1 cellular context compared by ENCODE assay signal in genomic region chr5:36066001-36066539, GRCh38.
TF ChIP-seq lines count a peak whose summit lies in the region.

No MANE protein-coding gene starts in this region.

TF ChIP-seq in H1, 55 proteins besides CTCF, POLR2A, EP300 and RAD21:
- TF ChIP-seq SP4 (IDR thresholded peaks at IDR 0.05; ENCODE audit: low read length) (no peak), MAX (IDR thresholded peaks at IDR 0.05) (no peak), HDAC6 (IDR thresholded peaks at IDR 0.05; ENCODE audit: low read depth, low read length) (no peak), CHD1 (IDR thresholded peaks at IDR 0.05; ENCODE audit: low read depth, low read length) (no peak), RFX5 (IDR thresholded peaks at IDR 0.05; ENCODE audit: borderline replicate concordance, low read depth, low read length) (no peak), KDM1A (IDR thresholded peaks at IDR 0.05; ENCODE audit: borderline replicate concordance, low read length) (no peak), YY1 (IDR thresholded peaks at IDR 0.05; ENCODE audit: low read depth, low read length) (no peak), CEBPB (IDR thresholded peaks at IDR 0.05; ENCODE audit: low read depth, low read length) (no peak), CHD7 (IDR thresholded peaks at IDR 0.05; ENCODE audit: insufficient replicate concordance, low read length) (no peak), SRF (IDR thresholded peaks at IDR 0.05; ENCODE audit: low read depth, low read length) (no peak), NANOG (IDR thresholded peaks at IDR 0.05; ENCODE audit: insufficient read depth, low read depth, low read length, poor library complexity, severe bottlenecking) (no peak), POU5F1 (IDR thresholded peaks at IDR 0.05; ENCODE audit: low read depth, low read length) (no peak), KDM4A (IDR thresholded peaks at IDR 0.05; ENCODE audit: low read depth, low read length, severe bottlenecking) (no peak), ASH2L (IDR thresholded peaks at IDR 0.05; ENCODE audit: low read length) (no peak), BACH1 (IDR thresholded peaks at IDR 0.05; ENCODE audit: low read length) (no peak), ATF3 (IDR thresholded peaks at IDR 0.05; ENCODE audit: insufficient read depth, low read depth, low read length) (no peak), JUN (IDR thresholded peaks at IDR 0.05; ENCODE audit: low read depth, low read length) (no peak), SP1 (IDR thresholded peaks at IDR 0.05; ENCODE audit: low read depth, low read length) (no peak)
TF ChIP-seq in H1: peak in this region for 0.
